Comparison of ENCODE assay signal across 1 cellular context in genomic region chr14:32020882-32021281, GRCh38.
A peak's percentile ranks its signal among the peaks of the same experiment; 100 is the strongest.
TF ChIP-seq lines count a peak whose summit lies in the region.

No MANE protein-coding gene starts in this region.

TF ChIP-seq in K562, 482 proteins besides CTCF, POLR2A, EP300 and RAD21 (continued from another document):
- TF ChIP-seq IFI16 (CRISPR knock-in tag; IDR thresholded peaks at IDR 0.05) (peak; percentile 97), PKNOX1 (IDR thresholded peaks at IDR 0.05) (no peak), SRF (CRISPR knock-in tag; IDR thresholded peaks at IDR 0.05) (0 out of 4 replicates have a peak, but pooled peaks of 1 of the 2 experiments have one; percentile 36), RBM34 (IDR thresholded peaks at IDR 0.05; ENCODE audit: borderline replicate concordance, insufficient read depth, low read length) (no peak), HDAC6 (IDR thresholded peaks at IDR 0.05; ENCODE audit: low read depth, low read length) (no peak), TRIM24 (IDR thresholded peaks at IDR 0.05) (peak; percentile 54 to 66; a peak in 3 of 4 replicates), TAL1 (IDR thresholded peaks at IDR 0.05) (peak; percentile 75), MLLT1 (IDR thresholded peaks at IDR 0.05) (no peak), ZNF644 (tag; IDR thresholded peaks at IDR 0.05; ENCODE audit: low read depth) (peak; percentile 89), TCFL5 (CRISPR knock-in tag; conservative IDR thresholded peaks at IDR 0.05) (0 out of 2 replicates have a peak, but pooled peaks have one; percentile 49), ZNF311 (CRISPR knock-in tag; IDR thresholded peaks at IDR 0.05) (0 out of 2 replicates have a peak, but pooled peaks have one; percentile 31), ZFP1 (CRISPR knock-in tag; IDR thresholded peaks at IDR 0.05) (0 out of 2 replicates have a peak, but pooled peaks have one; percentile 58), IRF9 (tag; IDR thresholded peaks at IDR 0.05) (peak; percentile 90), RBM15 (IDR thresholded peaks at IDR 0.05; ENCODE audit: insufficient read depth, low read length) (no peak), CREB3 (tag; conservative IDR thresholded peaks at IDR 0.05; ENCODE audit: low read depth) (peak; percentile 92), ILK (tag; IDR thresholded peaks at IDR 0.05; ENCODE audit: borderline replicate concordance, low read depth) (peak; percentile 76; the same call in 1 of the 2 replicates)
